12 cellular contexts compared by ENCODE assay signal in the genomic region with DNA sequence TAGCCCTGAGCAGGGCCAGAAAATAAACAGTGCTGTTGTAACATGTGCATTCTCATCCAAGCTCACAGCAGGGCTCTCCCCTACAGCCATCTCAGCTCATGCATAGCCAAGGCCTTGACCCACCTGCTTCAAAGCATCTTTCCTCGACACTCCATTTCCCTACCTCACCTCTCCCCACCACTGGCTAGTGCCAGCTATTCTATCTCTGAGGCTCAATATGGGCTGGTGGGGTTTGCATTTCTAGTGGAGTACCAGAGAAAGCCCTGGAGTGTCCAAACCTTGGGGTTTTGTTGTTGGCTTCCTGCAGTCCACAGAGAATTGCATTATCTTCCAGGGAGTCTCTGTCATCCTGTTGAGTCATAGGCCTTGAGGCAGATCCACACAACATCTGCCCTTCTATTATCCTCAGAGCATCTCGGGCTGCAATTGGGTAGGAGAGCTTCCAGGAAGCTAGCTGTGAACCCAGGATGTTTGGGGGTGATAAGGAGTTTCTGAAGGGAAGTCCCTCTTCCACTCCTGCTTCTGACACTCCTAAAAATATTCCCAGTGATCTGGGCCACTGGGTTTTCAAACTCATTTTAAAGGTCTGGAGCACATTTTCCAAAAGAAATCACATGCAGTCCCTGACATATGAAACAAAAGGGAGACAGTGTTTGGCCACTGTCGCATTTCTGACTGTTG. TPM values are rescaled to one million over a fixed set of nuclear protein-coding genes. Genes with fewer than 3 reads are reported as not detected.
DNase-seq lines count a peak whose midpoint lies in the region; ATAC-seq, FAIRE-seq and TF ChIP-seq lines count a peak whose summit lies in the region.
"Had no signal": no experiment of that assay in that cellular context is flagged by ENCODE, and none has a peak within 500 bp of the region (broad histone marks: within the 10 kb centered on the region; RNA-seq: fewer than 3 reads in every experiment).

No MANE protein-coding gene starts in this region.

- no peak for TF ChIP-seq POLR2A in A549 (IDR thresholded peaks at IDR 0.05; ENCODE audit: low read length)
- TF ChIP-seq POLR2A in K562 (conservative IDR thresholded peaks at IDR 0.05), result no peak

- H3K4me3 ChIP-seq in A549, result no peak overlapping the region
- no peak overlapping the region for H3K4me3 ChIP-seq in HUES64 (ENCODE audit: low read length)
- no peak overlapping the region for H3K4me3 ChIP-seq in K562

- peak overlapping the region; percentile 53 for H2AFZ ChIP-seq in K562 (ENCODE audit: low read depth, low read length)

- no peaks in the 10 kb centered on the region for H3K27me3 ChIP-seq in HUES64 (ENCODE audit: insufficient read depth, low read length)
- H3K27me3 ChIP-seq in K562 (ENCODE audit: control insufficient read depth in 2 of 2, insufficient read depth in 2 of 2, low read length in 2 of 2), result no peaks in the 10 kb centered on the region

- no peaks in the 10 kb centered on the region for H4K20me1 ChIP-seq in K562 (replicated peaks; ENCODE audit: control insufficient read depth, insufficient read depth, low read length)

- in situ Hi-C loops in K562 (cut with MboI), result no loop called here

- no peak overlapping the region for H3K9ac ChIP-seq in HUES64 (ENCODE audit: low read depth, low read length)
- no peak overlapping the region for H3K9ac ChIP-seq in K562 (ENCODE audit: insufficient read depth in 1 of 2, low read depth in 2 of 2, low read length in 2 of 2)

- H3K36me3 ChIP-seq in HUES64 (ENCODE audit: insufficient read depth, low read length) (no peaks in the 10 kb centered on the region), K562 (ENCODE audit: control insufficient read depth, insufficient read depth, low read length) (no peaks in the 10 kb centered on the region)

- H3K4me2 ChIP-seq in A549, result peak overlapping the region; percentile 50
- H3K4me2 ChIP-seq in K562 (ENCODE audit: insufficient read depth, low read length), result peak overlapping the region; percentile 12; the same call in 1 of the 2 replicates

- TF ChIP-seq RAD21 in A549 (conservative IDR thresholded peaks at IDR 0.05 in 1 of 2, IDR thresholded peaks at IDR 0.05 in 1 of 2), result no peak
- peak; percentile 12 to 27; a peak in 2 of 4 replicates for TF ChIP-seq RAD21 in K562 (CRISPR knock-in tag; conservative IDR thresholded peaks at IDR 0.05 in 1 of 2, IDR thresholded peaks at IDR 0.05 in 1 of 2)

- CTCF ChIA-PET in A549 (lab: Yijun Ruan, JAX) (interaction anchor here (0.9 to 1.8 kb wide), 3 partner anchors 9 to 267 kb away, joined by 3 to 6 read pairs (median 3); no protein-coding TSS in a partner anchor), K562 (lab: Yijun Ruan, JAX; ENCODE audit: low intra/inter-chr PET ratio) (interaction anchor here (0.5 kb wide), 1 partner anchor 124 kb away, joined by 3 read pairs; no protein-coding TSS in a partner anchor)

- FAIRE-seq in A549 (lab: Jason Lieb, UNC) (no peak), K562 (lab: Jason Lieb, UNC) (peak; percentile 74)

- TF ChIP-seq EP300 in A549 (IDR thresholded peaks at IDR 0.05), result no peak
- peak; percentile 76 for TF ChIP-seq EP300 in K562 (IDR thresholded peaks at IDR 0.05; ENCODE audit: low read length)

- H3K4me1 ChIP-seq in A549 (peaks cover 62% of the 10 kb centered on the region), HUES64 (ENCODE audit: insufficient read depth, low read length) (peaks cover 56% of the 10 kb centered on the region), K562 (replicated peaks in 1 of 2; ENCODE audit: control insufficient read depth in 2 of 2, insufficient read depth in 2 of 2, low read length in 2 of 2) (peaks cover 4 to 46% of the 10 kb centered on the region in 2 experiments; a peak in 4 of 5 replicates)

- no peak for TF ChIP-seq CTCF in A549 (IDR thresholded peaks at IDR 0.05)
- TF ChIP-seq CTCF in K562 (IDR thresholded peaks at IDR 0.05 in 2 of 3, conservative IDR thresholded peaks at IDR 0.05 in 1 of 3; ENCODE audit: insufficient read depth in 2 of 3, low read depth in 1 of 3, low read length in 3 of 3), result no peak

- POLR2A ChIA-PET in A549 (lab: Yijun Ruan, JAX), result interaction anchor here (1.3 kb wide), 1 partner anchor 36 kb away, joined by 3 read pairs; the partner anchor contains the start of gene AMOTL1
- POLR2A ChIA-PET in K562 (lab: Yijun Ruan, JAX), result interaction anchor here (0.6 to 1.9 kb wide), 3 partner anchors 9 to 354 kb away, joined by 3 to 7 read pairs (median 5); no protein-coding TSS in a partner anchor

- intact Hi-C loops in K562 (cut with micrococcal nuclease), result loop anchor here (5.0 kb wide), 1 partner anchor 95 kb away; no protein-coding TSS in a partner anchor

- BruUV-seq in K562 (replicated peaks; lab: Mats Ljungman, UMichigan), result no TSS peak

- 18% methylated on average over 3 of the region's 3 CpGs for WGBS in A549 (ENCODE audit: missing lambda C conversion rate)
- WGBS in HUES64, result 78% methylated on average over 3 of the region's 3 CpGs
- WGBS in K562 (ENCODE audit: insufficient coverage, low coverage, missing lambda C conversion rate), result 6% methylated on average over 3 of the region's 3 CpGs

- no peaks in the 10 kb centered on the region for H3K9me1 ChIP-seq in K562 (ENCODE audit: control insufficient read depth, insufficient read depth, low read length)

- DNase-seq in A549 (ENCODE audit: low read depth in 1 of 2, low spot score in 1 of 2) (peak; percentile 48 to 75), K562 (ENCODE audit: extremely low read depth in 1 of 4, low spot score in 3 of 4) (peak; percentile 33 to 88 (median 59)), kidney tubule cell (ENCODE audit: low spot score) (peak; percentile 75), NCI-H1694 treated with DMSO at 0.1 percent for 48 hours (lab: John Stamatoyannopoulos, UW) (no peak), activated T-cell treated with anti-CD3 and anti-CD28 coated beads for 4 hours (no peak), NCI-H2029 (lab: John Stamatoyannopoulos, UW) (no peak)
- DNase-seq: activated effector memory CD4-positive, alpha-beta T cell treated with anti-CD3 and anti-CD28 coated beads, Interleukin-2, amount 50 U/mL, for 16 hours; DND-41; NCI-H2107; stimulated activated naive CD4-positive, alpha-beta T cell had no signal

- H3K9me3 ChIP-seq in A549, result no peaks in the 10 kb centered on the region
- no peaks in the 10 kb centered on the region for H3K9me3 ChIP-seq in HUES64 (ENCODE audit: insufficient read depth, low read depth, low read length)
- no peaks in the 10 kb centered on the region for H3K9me3 ChIP-seq in K562 (replicated peaks; ENCODE audit: control insufficient read depth, insufficient read depth, low read depth, low read length)

- peak overlapping the region; percentile 67 to 78 for H3K27ac ChIP-seq in A549
- H3K27ac ChIP-seq in HUES64 (ENCODE audit: low read depth, low read length), result 0 out of 2 replicates have a peak overlapping the region, but pooled peaks have one; percentile 11
- H3K27ac ChIP-seq in K562 (ENCODE audit: extremely low read depth, low read depth, low read length), result peak overlapping the region; percentile 36

- ATAC-seq in A549 (peak; percentile 87 to 91), K562 (peak; percentile 89), HG02938 (IDR thresholded peaks at IDR 0.05; ENCODE audit: unreplicated experiment) (no peak)

- no peaks in the 10 kb centered on the region for H3K79me2 ChIP-seq in K562 (ENCODE audit: control insufficient read depth, insufficient read depth, low read length)

TF ChIP-seq in A549, 52 proteins besides CTCF, POLR2A, EP300 and RAD21:
- TF ChIP-seq TP53 (CRISPR knock-in tag; IDR thresholded peaks at IDR 0.05) (no peak), JUNB (IDR thresholded peaks at IDR 0.05) (peak; percentile 35; the same call in 1 of the 2 replicates), CEBPB (IDR thresholded peaks at IDR 0.05) (peak; percentile 15 to 36; a peak in 1 of 4 replicates), MYC (IDR thresholded peaks at IDR 0.05; ENCODE audit: borderline replicate concordance, low read length) (no peak), FOSL2 (IDR thresholded peaks at IDR 0.05) (peak; percentile 37; the same call in 1 of the 2 replicates), FOSL2 (CRISPR knock-in tag; IDR thresholded peaks at IDR 0.05) (peak; percentile 61)

TF ChIP-seq in K562, 482 proteins besides CTCF, POLR2A, EP300 and RAD21 (continues in another document):
- TF ChIP-seq CBFA2T2 (conservative IDR thresholded peaks at IDR 0.05) (peak; percentile 43), CBX5 (IDR thresholded peaks at IDR 0.05; ENCODE audit: borderline replicate concordance, low read depth) (no peak), HDAC2 (IDR thresholded peaks at IDR 0.05) (peak; percentile 52; the same call in 1 of the 2 replicates), SNAPC5 (CRISPR knock-in tag; IDR thresholded peaks at IDR 0.05) (no peak), ZNF586 (CRISPR knock-in tag; conservative IDR thresholded peaks at IDR 0.05) (no peak), SIN3B (IDR thresholded peaks at IDR 0.05; ENCODE audit: low read depth) (no peak), NR1H2 (CRISPR knock-in tag; IDR thresholded peaks at IDR 0.05) (no peak), GATAD2A (IDR thresholded peaks at IDR 0.05) (no peak)

RNA-seq across cellular contexts. Expression of gene AMOTL1, which starts 36.1 kb away (rescaled TPM):
- 12.2 TPM in 2 replicates for polyA plus RNA-seq in A549 (2011; rRNA removed)
- polyA plus RNA-seq in A549 (2012; cell fraction: cytosol; rRNA removed), result 2.8 and 3.1 TPM in 2 replicates
- polyA plus RNA-seq in A549 (2012; cell fraction: nucleus; rRNA removed), result 4.4 and 5.1 TPM in 2 replicates
- 3.4 to 4.0 TPM (median 3.9 TPM) in 3 replicates for polyA plus RNA-seq in A549 (2017; fragmentation: RNase III; extraction: RNeasy Plus Mini Kit Qiagen cat#74134 plus additional on column Dnase treatment)
- polyA minus RNA-seq in A549 (2011; rRNA and poly(A)+ RNA removed), result 21.9 and 24.8 TPM in 2 replicates
- 21.4 TPM for polyA plus RNA-seq in HUES64 (2013, experiment 1 of 2)
- 24.1 TPM for polyA plus RNA-seq in HUES64 (2013, experiment 2 of 2)
- 33.3 and 42.6 TPM in 2 replicates for total RNA-seq in K562 (2011; cell fraction: chromatin; rRNA removed; ENCODE audit: low replicate concordance)
- 17.8 and 18.0 TPM in 2 replicates for total RNA-seq in K562 (2011; cell fraction: nucleolus; rRNA removed)
- 26.3 and 39.2 TPM in 2 replicates for total RNA-seq in K562 (2011; cell fraction: nucleoplasm; rRNA removed)
- total RNA-seq in K562 (2014; rRNA removed), result 20.9 and 22.1 TPM in 2 replicates
- 14.0 and 14.4 TPM in 2 replicates for total RNA-seq in K562 (2014; rRNA removed; fragmentation: Illumina TruSeq; extraction: Trizol)
- 12.8 and 12.9 TPM in 2 replicates for total RNA-seq in K562 (2015; rRNA removed; fragmentation: Illumina TruSeq; extraction: Trizol)
- total RNA-seq in K562 (2021), result 29.9 and 35.4 TPM in 2 replicates
- polyA plus RNA-seq in K562 (2011; rRNA removed), result 2.5 and 16.7 TPM in 2 replicates
- 2.0 and 12.2 TPM in 2 replicates for polyA plus RNA-seq in K562 (2011; cell fraction: cytosol; rRNA removed)
- 3.0 and 21.5 TPM in 2 replicates for polyA plus RNA-seq in K562 (2011; cell fraction: nucleus; rRNA removed)
- polyA plus RNA-seq in K562 (2012), result 17.9 and 23.2 TPM in 2 replicates
- 18.7 and 18.8 TPM in 2 replicates for polyA plus RNA-seq in K562 (2014; fragmentation: Illumina TruSeq; extraction: Trizol)
- polyA plus RNA-seq in K562 (2014; fragmentation: Nextera tagmentation; extraction: Ambion mirVana), result 1 to 10 TPM; 4.0 to 4.7 TPM
- polyA plus RNA-seq in K562 (2014; rRNA removed), result 12.6 and 13.3 TPM in 2 replicates
- polyA minus RNA-seq in K562 (2011; rRNA and poly(A)+ RNA removed), result 5.5 and 37.5 TPM in 2 replicates
- 3.5 and 21.8 TPM in 2 replicates for polyA minus RNA-seq in K562 (2011; cell fraction: cytosol; rRNA and poly(A)+ RNA removed)
- polyA minus RNA-seq in K562 (2011; cell fraction: nucleus; rRNA and poly(A)+ RNA removed), result 3.9 and 17.8 TPM in 2 replicates

Comparison
In these comparisons a context has a peak if more than half of its experiments do, and no peak if none do; other contexts are left out.
1. DNase-seq: peak in A549 (2 of 2), K562 (4 of 4) and kidney tubule cell (single experiment); none in NCI-H1694 treated with DMSO at 0.1 percent for 48 hours (single experiment), activated T-cell treated with anti-CD3 and anti-CD28 coated beads for 4 hours (single experiment) and NCI-H2029 (single experiment).
2. H3K27ac ChIP-seq: peak in every context shown above with its lines; median percentile 72 in A549; 36 in K562; 11 in HUES64.
3. Of the 35 proteins assayed by ChIP-seq in both K562 and A549: peak only in K562: EHMT2, EP300, HDAC2, KDM1A, MYC, RAD21 and 1 more; only in A549: JUNB; in both: CEBPB; in neither: 23; mixed calls (peak in some experiments, not most) for 3.